ENCODE assay signal across 21 cellular contexts in the genomic region with DNA sequence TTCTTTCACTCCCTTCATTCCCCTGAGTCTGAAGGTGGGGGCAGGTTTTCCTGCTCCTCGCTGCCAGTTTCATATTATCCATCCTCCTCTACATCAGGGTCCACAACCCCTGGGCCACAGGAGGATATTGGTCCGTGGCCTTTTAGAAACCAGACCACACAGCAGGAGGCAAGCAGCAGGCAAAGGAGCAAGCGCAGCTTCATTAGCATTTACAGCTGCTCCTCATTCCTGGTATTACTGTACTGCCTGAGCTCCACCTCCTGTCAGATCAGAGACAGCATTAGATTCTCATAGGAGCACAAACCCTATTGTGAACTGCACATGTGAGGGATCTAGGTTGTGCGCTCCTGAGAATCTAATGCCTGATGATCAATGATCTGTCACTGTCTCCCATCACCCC.
A peak's percentile ranks its signal among the peaks of the same experiment; 100 is the strongest.
DNase-seq lines count a peak whose midpoint lies in the region; ATAC-seq lines count a peak whose summit lies in the region.
"Had no signal": no experiment of that assay in that cellular context is flagged by ENCODE, and none has a peak within 500 bp of the region (broad histone marks: within the 10 kb centered on the region; RNA-seq: fewer than 3 reads in every experiment).

No MANE protein-coding gene starts in this region.

- peaks cover 12% of the 10 kb centered on the region for H3K27me3 Mint-ChIP-seq in activated naive CD8-positive, alpha-beta T cell treated with anti-CD3 and anti-CD28 coated beads, Interleukin-2, amount 50 U/mL, for 24 hours
- H3K27me3 Mint-ChIP-seq in activated naive CD8-positive, alpha-beta T cell treated with anti-CD3 and anti-CD28 coated beads for 36 hours = peaks cover 10% of the 10 kb centered on the region
- H3K27me3 Mint-ChIP-seq: CD4-positive, alpha-beta memory T cell had no signal

- H3K4me3 Mint-ChIP-seq in activated naive CD8-positive, alpha-beta T cell treated with anti-CD3 and anti-CD28 coated beads, Interleukin-2, amount 50 U/mL, for 24 hours = no peak overlapping the region
- no peak overlapping the region for H3K4me3 Mint-ChIP-seq in activated naive CD8-positive, alpha-beta T cell treated with anti-CD3 and anti-CD28 coated beads for 36 hours
- H3K4me3 Mint-ChIP-seq: CD4-positive, alpha-beta memory T cell; HFFc6 had no signal

- H3K36me3 Mint-ChIP-seq in activated naive CD8-positive, alpha-beta T cell treated with anti-CD3 and anti-CD28 coated beads, Interleukin-2, amount 50 U/mL, for 24 hours (ENCODE audit: low read depth) = no peaks in the 10 kb centered on the region
- no peaks in the 10 kb centered on the region for H3K36me3 Mint-ChIP-seq in activated naive CD8-positive, alpha-beta T cell treated with anti-CD3 and anti-CD28 coated beads for 36 hours
- H3K36me3 Mint-ChIP-seq: CD4-positive, alpha-beta memory T cell had no signal

- no peaks in the 10 kb centered on the region for H3K9me3 Mint-ChIP-seq in activated naive CD8-positive, alpha-beta T cell treated with anti-CD3 and anti-CD28 coated beads, Interleukin-2, amount 50 U/mL, for 24 hours
- H3K9me3 Mint-ChIP-seq in activated naive CD8-positive, alpha-beta T cell treated with anti-CD3 and anti-CD28 coated beads for 36 hours = no peaks in the 10 kb centered on the region
- H3K9me3 Mint-ChIP-seq: CD4-positive, alpha-beta memory T cell; HFFc6 had no signal

- no peak overlapping the region for H3K27ac ChIP-seq in caudate nucleus (ENCODE audit: low read depth, low read length)
- H3K27ac ChIP-seq: A549, BLaER1 had no signal

- no peak overlapping the region for H3K27ac Mint-ChIP-seq in activated naive CD8-positive, alpha-beta T cell treated with anti-CD3 and anti-CD28 coated beads, Interleukin-2, amount 50 U/mL, for 24 hours
- H3K27ac Mint-ChIP-seq in activated naive CD8-positive, alpha-beta T cell treated with anti-CD3 and anti-CD28 coated beads for 36 hours = no peak overlapping the region
- H3K27ac Mint-ChIP-seq: CD4-positive, alpha-beta memory T cell; HFFc6 had no signal

- no peaks in the 10 kb centered on the region for H3K4me1 Mint-ChIP-seq in activated naive CD8-positive, alpha-beta T cell treated with anti-CD3 and anti-CD28 coated beads, Interleukin-2, amount 50 U/mL, for 24 hours
- H3K4me1 Mint-ChIP-seq in activated naive CD8-positive, alpha-beta T cell treated with anti-CD3 and anti-CD28 coated beads for 36 hours = no peaks in the 10 kb centered on the region

- ATAC-seq in activated naive CD8-positive, alpha-beta T cell treated with anti-CD3 and anti-CD28 coated beads, Interleukin-2, amount 50 U/mL, for 24 hours = peak; percentile 24
- ATAC-seq: A549, HepG2, PC-3 had no signal

- DNase-seq in activated naive CD8-positive, alpha-beta T cell treated with anti-CD3 and anti-CD28 coated beads, Interleukin-2, amount 50 U/mL, for 24 hours = no peak
- no peak for DNase-seq in activated naive CD8-positive, alpha-beta T cell treated with anti-CD3 and anti-CD28 coated beads for 36 hours
- peak; percentile 32 for DNase-seq in NCI-H526 treated with DMSO at 0.1 percent for 48 hours (lab: John Stamatoyannopoulos, UW)
- DNase-seq in globus pallidus (ENCODE audit: low spot score) = peak; percentile 22
- DNase-seq in NCI-H2227 treated with DMSO at 0.1 percent for 48 hours (lab: John Stamatoyannopoulos, UW) = no peak
- DNase-seq in activated effector memory CD4-positive, alpha-beta T cell treated with Interleukin-2 at 50 U/mL for 16 hours = no peak
- no peak for DNase-seq in caudate nucleus (lab: John Stamatoyannopoulos, UW)
- DNase-seq: CD4-positive, alpha-beta memory T cell; DMS53; EL; HFFc6; KG1; NCI-H1105 treated with DMSO at 0.1 percent for 48 hours; NCI-H187; NCI-H226; NCI-H69; PC-3; SW 1271 had no signal

Comparison
In these comparisons a context has a peak if more than half of its experiments do, and no peak if none do; other contexts are left out.
1. DNase-seq: peak in NCI-H526 treated with DMSO at 0.1 percent for 48 hours (single experiment) and globus pallidus (single experiment); none in activated naive CD8-positive, alpha-beta T cell treated with anti-CD3 and anti-CD28 coated beads, Interleukin-2, amount 50 U/mL, for 24 hours (single experiment), activated naive CD8-positive, alpha-beta T cell treated with anti-CD3 and anti-CD28 coated beads for 36 hours (single experiment), NCI-H2227 treated with DMSO at 0.1 percent for 48 hours (single experiment), activated effector memory CD4-positive, alpha-beta T cell treated with Interleukin-2 at 50 U/mL for 16 hours (single experiment) and caudate nucleus (0 of 61).